In genomic region chr3:117962750-117963149, GRCh38 we compare ENCODE assay signal across 23 cellular contexts.
DNase-seq lines count a peak whose midpoint lies in the region; ATAC-seq and TF ChIP-seq lines count a peak whose summit lies in the region.
"Had no signal": no experiment of that assay in that cellular context is flagged by ENCODE, and none has a peak within 500 bp of the region (broad histone marks: within the 10 kb centered on the region; RNA-seq: fewer than 3 reads in every experiment).

No MANE protein-coding gene starts in this region.

- H3K27me3 ChIP-seq in fibroblast of lung (ENCODE audit: control insufficient read depth, insufficient read depth, low read length): no peaks in the 10 kb centered on the region

- H3K4me2 ChIP-seq in fibroblast of lung (ENCODE audit: extremely low read depth, insufficient read depth, low read length): no peak overlapping the region

- no peaks in the 10 kb centered on the region for H4K20me1 ChIP-seq in fibroblast of lung (ENCODE audit: control insufficient read depth, extremely low read depth, insufficient read depth, low read length)

- H3K36me3 ChIP-seq in fibroblast of lung (ENCODE audit: control insufficient read depth, insufficient read depth, low read length): no peaks in the 10 kb centered on the region

- H3K9me3 ChIP-seq in fibroblast of lung (ENCODE audit: control insufficient read depth, insufficient read depth, low read depth, low read length): no peaks in the 10 kb centered on the region

- ATAC-seq in HG02759 (IDR thresholded peaks at IDR 0.05; ENCODE audit: unreplicated experiment) (no peak), HG02981 (IDR thresholded peaks at IDR 0.05; ENCODE audit: unreplicated experiment) (no peak)
- ATAC-seq: HCT116, HepG2 had no signal

- DNase-seq in AG04449 (ENCODE audit: low read depth, low spot score) (peak; percentile 19), GM03348 (ENCODE audit: low spot score) (peak; percentile 7), amniotic stem cell (lab: John Stamatoyannopoulos, UW) (peak; percentile 4), fibroblast of lung (ENCODE audit: low read depth in 2 of 2) (peak; percentile 50 to 84), iPS-NIHi7 (ENCODE audit: extremely low spot score) (no peak)
- no peak for DNase-seq in stimulated activated CD4-positive, alpha-beta T cell treated with anti-CD3 and anti-CD28 coated beads, Interleukin-15, amount 100 ng/mL, for 24 hours
- DNase-seq: DMS79 treated with DMSO at 0.1 percent for 48 hours, KG1, MV-4-11, NCI-H1694 treated with DMSO at 0.1 percent for 48 hours, NCI-H2107, NCI-H2227 treated with DMSO at 0.1 percent for 48 hours, NCI-H510A treated with DMSO at 0.1 percent for 48 hours, NCI-H82, OCI-M1, Right ventricle myocardium superior had no signal

- H2AFZ ChIP-seq in fibroblast of lung (ENCODE audit: low read length): no peak overlapping the region

- H3K9ac ChIP-seq in fibroblast of lung (ENCODE audit: insufficient read depth, low read length): no peak overlapping the region

- no peak overlapping the region for H3K4me3 ChIP-seq in AG04449 (ENCODE audit: low read depth, low read length)
- H3K4me3 ChIP-seq in fibroblast of lung (replicated peaks in 1 of 4; ENCODE audit: control extremely low read depth in 1 of 4, insufficient read depth in 1 of 4, low read depth in 3 of 4, low read length in 4 of 4): no peak overlapping the region
- H3K4me3 ChIP-seq: SK-N-MC had no signal

- H3K4me1 ChIP-seq in fibroblast of lung (ENCODE audit: control insufficient read depth, extremely low read depth, insufficient read depth, low read length): peaks cover 3% of the 10 kb centered on the region

- no peak for TF ChIP-seq CTCF in AG04449 (IDR thresholded peaks at IDR 0.05; ENCODE audit: insufficient read depth, low read length, missing control alignments)
- TF ChIP-seq CTCF in fibroblast of lung (conservative IDR thresholded peaks at IDR 0.05 in 1 of 2, IDR thresholded peaks at IDR 0.05 in 1 of 2; ENCODE audit: low read depth in 1 of 2, low read length in 2 of 2): no peak

- no peak overlapping the region for H3K27ac ChIP-seq in fibroblast of lung (ENCODE audit: insufficient read depth, low read length)
- H3K27ac ChIP-seq: 22Rv1, C4-2B, SK-N-MC had no signal

- POLR2A ChIA-PET in AG04449 (lab: Yijun Ruan, JAX): no interaction called here

- no peaks in the 10 kb centered on the region for H3K79me2 ChIP-seq in fibroblast of lung (ENCODE audit: control insufficient read depth, insufficient read depth, low read length)

- CTCF ChIA-PET in AG04449 (lab: Yijun Ruan, JAX): interaction anchor here (1.6 kb wide), 1 partner anchor 35 kb away, joined by 7 read pairs; no protein-coding TSS in a partner anchor

Comparison
In these comparisons a context has a peak if more than half of its experiments do, and no peak if none do; other contexts are left out.
1. DNase-seq: peak in AG04449 (single experiment), GM03348 (single experiment), amniotic stem cell (single experiment) and fibroblast of lung (2 of 2); none in iPS-NIHi7 (single experiment) and stimulated activated CD4-positive, alpha-beta T cell treated with anti-CD3 and anti-CD28 coated beads, Interleukin-15, amount 100 ng/mL, for 24 hours (single experiment).